In genomic region chr2:126990200-126990599, GRCh38 we compare ENCODE assay signal across 26 cellular contexts.
DNase-seq lines count a peak whose midpoint lies in the region; ATAC-seq and TF ChIP-seq lines count a peak whose summit lies in the region.
"Had no signal": no experiment of that assay in that cellular context is flagged by ENCODE, and none has a peak within 500 bp of the region (broad histone marks: within the 10 kb centered on the region; RNA-seq: fewer than 3 reads in every experiment).

No MANE protein-coding gene starts in this region.

- H3K4me1 ChIP-seq in lower lobe of right lung (no peaks in the 10 kb centered on the region), trophoblast cell (ENCODE audit: control insufficient read depth in 1 of 2, insufficient read depth in 2 of 2, low read length in 2 of 2) (peaks cover 0 to 2% of the 10 kb centered on the region in 2 experiments)

- H3K79me1 ChIP-seq in trophoblast cell (ENCODE audit: low read length) = no peaks in the 10 kb centered on the region

- H4K12ac ChIP-seq in trophoblast cell (ENCODE audit: low read depth, low read length) = no peak overlapping the region

- no peak overlapping the region for H4K8ac ChIP-seq in trophoblast cell (ENCODE audit: low read depth, low read length)

- H3K4me3 ChIP-seq in lower lobe of right lung (no peak overlapping the region), trophoblast cell (ENCODE audit: low read depth, low read length) (no peak overlapping the region)
- H3K4me3 ChIP-seq: BLaER1 treated with 17β-estradiol and CSF1 and Interleukin-3, amounts not matched to agents 10 nM and 100 nM; GM23248 had no signal

- H3K27ac ChIP-seq in lower lobe of right lung (no peak overlapping the region), trophoblast cell (ENCODE audit: low read depth, low read length) (no peak overlapping the region)
- H3K27ac ChIP-seq: BLaER1 treated with 17β-estradiol and CSF1 and Interleukin-3, amounts not matched to agents 10 nM and 100 nM; GM23248 had no signal

- no peak for TF ChIP-seq CTCF in natural killer cell (IDR thresholded peaks at IDR 0.05)
- TF ChIP-seq CTCF in lower lobe of right lung (IDR thresholded peaks at IDR 0.05) = no peak

- H3K4me1 Mint-ChIP-seq in natural killer cell treated with Interleukin-12 subunit alpha and Interleukin-12 subunit beta and Interleukin-15 and Interleukin-18, amount 100 ng/mL, for 72 hours (ENCODE audit: low read depth in 2 of 2) = no peaks in the 10 kb centered on the region
- no peaks in the 10 kb centered on the region for H3K4me1 Mint-ChIP-seq in natural killer cell
- H3K4me1 Mint-ChIP-seq: CD4-positive, alpha-beta memory T cell; IgD-negative memory B cell had no signal

- no peak overlapping the region for H3K9ac ChIP-seq in trophoblast cell (ENCODE audit: low read length)
- H3K9ac ChIP-seq: BLaER1 treated with 17β-estradiol and CSF1 and Interleukin-3, amounts not matched to agents 10 nM and 100 nM; GM23248; SK-N-SH had no signal

- H2BK5ac ChIP-seq in trophoblast cell (ENCODE audit: low read depth, low read length, poor library complexity) = no peak overlapping the region

- H3K27me3 Mint-ChIP-seq in natural killer cell treated with Interleukin-12 subunit alpha and Interleukin-12 subunit beta and Interleukin-15 and Interleukin-18, amount 100 ng/mL, for 72 hours = peaks cover 33 to 44% of the 10 kb centered on the region in 2 donors
- peaks cover 21 to 42% of the 10 kb centered on the region in 2 donors for H3K27me3 Mint-ChIP-seq in natural killer cell (ENCODE audit: low read depth in 2 of 2)

- H3K9me3 ChIP-seq in lower lobe of right lung (no peaks in the 10 kb centered on the region), trophoblast cell (ENCODE audit: insufficient read depth, low read depth, low read length) (no peaks in the 10 kb centered on the region)
- H3K9me3 ChIP-seq: BLaER1 treated with 17β-estradiol and CSF1 and Interleukin-3, amounts not matched to agents 10 nM and 100 nM; SK-N-SH had no signal

- peak; percentile 24 to 31 for ATAC-seq in natural killer cell treated with Interleukin-12 subunit alpha and Interleukin-12 subunit beta and Interleukin-15 and Interleukin-18, amount 100 ng/mL, for 72 hours
- ATAC-seq in natural killer cell (no peak), lower lobe of right lung (peak; percentile 62 to 65)

- no peak overlapping the region for H2AK5ac ChIP-seq in trophoblast cell (ENCODE audit: low read length)

- H2AFZ ChIP-seq in trophoblast cell (ENCODE audit: insufficient read depth, low read length, poor library complexity) = no peak overlapping the region
- H2AFZ ChIP-seq: GM23248 had no signal

- H3K27ac Mint-ChIP-seq in natural killer cell treated with Interleukin-12 subunit alpha and Interleukin-12 subunit beta and Interleukin-15 and Interleukin-18, amount 100 ng/mL, for 72 hours = no peak overlapping the region
- no peak overlapping the region for H3K27ac Mint-ChIP-seq in natural killer cell
- H3K27ac Mint-ChIP-seq: CD4-positive, alpha-beta memory T cell had no signal

- H3K23ac ChIP-seq in trophoblast cell (ENCODE audit: low read length) = no peak overlapping the region

- H3K36me3 Mint-ChIP-seq in natural killer cell treated with Interleukin-12 subunit alpha and Interleukin-12 subunit beta and Interleukin-15 and Interleukin-18, amount 100 ng/mL, for 72 hours = no peaks in the 10 kb centered on the region
- no peaks in the 10 kb centered on the region for H3K36me3 Mint-ChIP-seq in natural killer cell
- H3K36me3 Mint-ChIP-seq: CD4-positive, alpha-beta memory T cell; IgD-negative memory B cell had no signal

- no peaks in the 10 kb centered on the region for H3K79me2 ChIP-seq in trophoblast cell (ENCODE audit: control insufficient read depth, insufficient read depth, low read length, poor library complexity)

- H3K4me2 ChIP-seq in trophoblast cell (ENCODE audit: low read length) = no peak overlapping the region
- H3K4me2 ChIP-seq: BLaER1 treated with 17β-estradiol and CSF1 and Interleukin-3, amounts not matched to agents 10 nM and 100 nM; SK-N-SH had no signal

- no CpG with 5 or more reads among the region's 2 CpGs for WGBS in trophoblast cell (ENCODE audit: extremely low coverage, insufficient coverage, insufficient read length)

- H4K91ac ChIP-seq in trophoblast cell (ENCODE audit: low read depth, low read length) = no peak overlapping the region

- H3K36me3 ChIP-seq in lower lobe of right lung (no peaks in the 10 kb centered on the region), trophoblast cell (ENCODE audit: control insufficient read depth in 1 of 2, insufficient read depth in 2 of 2, low read length in 2 of 2) (no peaks in the 10 kb centered on the region)
- H3K36me3 ChIP-seq: BLaER1 treated with 17β-estradiol and CSF1 and Interleukin-3, amounts not matched to agents 10 nM and 100 nM had no signal

- H2BK120ac ChIP-seq in trophoblast cell (ENCODE audit: insufficient read depth, low read length, poor library complexity) = no peak overlapping the region

- no peak overlapping the region for H3K18ac ChIP-seq in trophoblast cell (ENCODE audit: low read length)

- no peak overlapping the region for H3K14ac ChIP-seq in trophoblast cell (ENCODE audit: low read length)

- intact Hi-C loops in natural killer cell (cut with micrococcal nuclease) (no loop called here), lower lobe of right lung (cut with DNase I) (no loop called here)

- no peaks in the 10 kb centered on the region for H3K9me3 Mint-ChIP-seq in natural killer cell treated with Interleukin-12 subunit alpha and Interleukin-12 subunit beta and Interleukin-15 and Interleukin-18, amount 100 ng/mL, for 72 hours
- no peaks in the 10 kb centered on the region for H3K9me3 Mint-ChIP-seq in natural killer cell
- H3K9me3 Mint-ChIP-seq: IgD-negative memory B cell had no signal

- H3K4me3 Mint-ChIP-seq in natural killer cell treated with Interleukin-12 subunit alpha and Interleukin-12 subunit beta and Interleukin-15 and Interleukin-18, amount 100 ng/mL, for 72 hours = no peak overlapping the region
- no peak overlapping the region for H3K4me3 Mint-ChIP-seq in natural killer cell
- H3K4me3 Mint-ChIP-seq: CD4-positive, alpha-beta memory T cell; IgD-negative memory B cell had no signal

- no peak overlapping the region for H3K4ac ChIP-seq in trophoblast cell (ENCODE audit: low read depth, low read length)

- no peaks in the 10 kb centered on the region for H3K27me3 ChIP-seq in lower lobe of right lung (ENCODE audit: low read depth)
- no peaks in the 10 kb centered on the region for H3K27me3 ChIP-seq in trophoblast cell (ENCODE audit: insufficient read depth, low read length)
- H3K27me3 ChIP-seq: BLaER1 treated with 17β-estradiol and CSF1 and Interleukin-3, amounts not matched to agents 10 nM and 100 nM had no signal

- no peak for DNase-seq in natural killer cell treated with Interleukin-12 subunit alpha and Interleukin-12 subunit beta and Interleukin-15 and Interleukin-18, amount 100 ng/mL, for 72 hours (ENCODE audit: low spot score)
- no peak for DNase-seq in natural killer cell
- peak; percentile 71 for DNase-seq in islet precursor cell
- no peak for DNase-seq in lower lobe of right lung
- DNase-seq in trophoblast cell = no peak
- no peak for DNase-seq in cerebellar cortex (ENCODE audit: low spot score)
- DNase-seq in amniotic stem cell (lab: John Stamatoyannopoulos, UW) = no peak
- DNase-seq in central memory CD4-positive, alpha-beta T cell = no peak
- DNase-seq: AML-193; CD4-positive, alpha-beta memory T cell; DMS 273 treated with DMSO at 0.1 percent for 48 hours; DND-41; GM23248; H7; MV-4-11; NCI-H1105; NCI-H146; NCI-H1930; NCI-H2107; NCI-H446; NCI-H524 treated with DMSO at 0.1 percent for 48 hours; NCI-H774; SK-N-SH; SW 1271 had no signal

- H2BK12ac ChIP-seq in trophoblast cell (ENCODE audit: low read length) = no peak overlapping the region

Comparison
In these comparisons a context has a peak if more than half of its experiments do, and no peak if none do; other contexts are left out.
1. ATAC-seq: peak in natural killer cell treated with Interleukin-12 subunit alpha and Interleukin-12 subunit beta and Interleukin-15 and Interleukin-18, amount 100 ng/mL, for 72 hours (2 of 2) and lower lobe of right lung (2 of 2); none in natural killer cell (0 of 3).